In genomic region chr1:64584479-64584878, GRCh38 we compare ENCODE assay signal across 13 cellular contexts.
DNase-seq lines count a peak whose midpoint lies in the region; FAIRE-seq and TF ChIP-seq lines count a peak whose summit lies in the region.
"Had no signal": no experiment of that assay in that cellular context is flagged by ENCODE, and none has a peak within 500 bp of the region (broad histone marks: within the 10 kb centered on the region; RNA-seq: fewer than 3 reads in every experiment).

No MANE protein-coding gene starts in this region.

- H3K23me2 ChIP-seq in H1 (ENCODE audit: low read depth, low read length), result no peaks in the 10 kb centered on the region

- H2BK12ac ChIP-seq in H1 (ENCODE audit: low read depth, low read length), result no peak overlapping the region

- no peak for TF ChIP-seq POLR2A in H1 (IDR thresholded peaks at IDR 0.05; ENCODE audit: control extremely low read depth in 1 of 2, low read depth in 2 of 2, low read length in 2 of 2)

- H3K4me3 ChIP-seq in H1 (ENCODE audit: extremely low read depth in 1 of 4, insufficient read depth in 2 of 4, low read depth in 3 of 4, low read length in 4 of 4) (no peak overlapping the region), small intestine (ENCODE audit: low read depth in 1 of 2, low read length in 2 of 2) (no peak overlapping the region)
- H3K4me3 ChIP-seq: MG63, Peyer's patch had no signal

- H3K14ac ChIP-seq in H1 (ENCODE audit: insufficient read length), result no peak overlapping the region

- no peaks in the 10 kb centered on the region for H4K20me1 ChIP-seq in H1 (replicated peaks in 1 of 2; ENCODE audit: control insufficient read depth in 1 of 2, insufficient read depth in 2 of 2, low read length in 2 of 2)

- no peaks in the 10 kb centered on the region for H3K79me1 ChIP-seq in H1 (ENCODE audit: low read depth, low read length)

- H3K36me3 ChIP-seq in H1 (ENCODE audit: control insufficient read depth in 2 of 4, insufficient read depth in 4 of 4, low read length in 3 of 4) (peaks cover 0 to 4% (median 0%) of the 10 kb centered on the region in 4 experiments; a peak in 1 of 8 replicates), small intestine (ENCODE audit: control insufficient read depth in 2 of 2, insufficient read depth in 2 of 2, low read length in 2 of 2) (no peaks in the 10 kb centered on the region)
- H3K36me3 ChIP-seq: MG63, Peyer's patch had no signal

- TF ChIP-seq EP300 in H1 (IDR thresholded peaks at IDR 0.05; ENCODE audit: borderline replicate concordance in 1 of 2, low read depth in 2 of 2, low read length in 2 of 2), result no peak

- H3K56ac ChIP-seq in H1 (replicated peaks; ENCODE audit: insufficient read length, low read depth, low read length), result no peak overlapping the region

- H3K4ac ChIP-seq in H1 (replicated peaks; ENCODE audit: insufficient read length, low read depth, low read length), result no peak overlapping the region

- H2AFZ ChIP-seq in H1 (ENCODE audit: low read length), result no peak overlapping the region

- H2BK120ac ChIP-seq in H1 (replicated peaks; ENCODE audit: low read depth, low read length), result no peak overlapping the region

- H2AK5ac ChIP-seq in H1 (ENCODE audit: low read depth, low read length), result no peak overlapping the region

- no peak overlapping the region for H3K27ac Mint-ChIP-seq in activated CD4-positive, alpha-beta T cell treated with anti-CD3 and anti-CD28 coated beads, Interleukin-2, amount 10 ng/mL, durations not matched to agents 7 days and 5 days
- H3K27ac Mint-ChIP-seq: activated CD4-positive, alpha-beta memory T cell treated with anti-CD3 and anti-CD28 coated beads, Interleukin-2, amount 10 ng/mL, durations not matched to agents 7 days and 5 days had no signal

- H3K27me3 ChIP-seq in H1 (replicated peaks in 1 of 4; ENCODE audit: control insufficient read depth in 3 of 4, extremely low read depth in 1 of 4, insufficient read depth in 3 of 4, low read length in 3 of 4) (no peaks in the 10 kb centered on the region), small intestine (ENCODE audit: control insufficient read depth in 2 of 2, insufficient read depth in 2 of 2, low read length in 2 of 2) (no peaks in the 10 kb centered on the region)
- H3K27me3 ChIP-seq: MG63, Peyer's patch had no signal

- H3K23ac ChIP-seq in H1 (ENCODE audit: insufficient read length), result no peak overlapping the region

- FAIRE-seq in H1 (lab: Jason Lieb, UNC) (no peak), small intestine (lab: Jason Lieb, UNC) (no peak)

- H2BK5ac ChIP-seq in H1 (ENCODE audit: low read depth, low read length), result no peak overlapping the region

- no peaks in the 10 kb centered on the region for H3K9me3 Mint-ChIP-seq in activated CD4-positive, alpha-beta T cell treated with anti-CD3 and anti-CD28 coated beads, Interleukin-2, amount 10 ng/mL, durations not matched to agents 7 days and 5 days
- H3K9me3 Mint-ChIP-seq: activated CD4-positive, alpha-beta memory T cell treated with anti-CD3 and anti-CD28 coated beads, Interleukin-2, amount 10 ng/mL, durations not matched to agents 7 days and 5 days had no signal

- H3K9me3 ChIP-seq in H1 (ENCODE audit: insufficient read depth in 2 of 2, low read depth in 1 of 2, low read length in 1 of 2) (no peaks in the 10 kb centered on the region), small intestine (ENCODE audit: control insufficient read depth, low read depth) (no peaks in the 10 kb centered on the region)
- H3K9me3 ChIP-seq: MG63, Peyer's patch had no signal

- H3K4me1 ChIP-seq in H1 (replicated peaks in 1 of 4; ENCODE audit: control insufficient read depth in 3 of 4, insufficient read depth in 4 of 4, low read length in 3 of 4) (peaks cover 0 to 5% (median 0%) of the 10 kb centered on the region in 4 experiments; a peak in 1 of 7 replicates), small intestine (ENCODE audit: control insufficient read depth in 2 of 2, insufficient read depth in 1 of 2, low read depth in 1 of 2, low read length in 1 of 2) (no peaks in the 10 kb centered on the region)
- H3K4me1 ChIP-seq: Peyer's patch had no signal

- H3K4me3 Mint-ChIP-seq in activated CD4-positive, alpha-beta T cell treated with anti-CD3 and anti-CD28 coated beads, Interleukin-2, amount 10 ng/mL, durations not matched to agents 7 days and 5 days, result no peak overlapping the region
- H3K4me3 Mint-ChIP-seq: activated CD4-positive, alpha-beta memory T cell treated with anti-CD3 and anti-CD28 coated beads, Interleukin-2, amount 10 ng/mL, durations not matched to agents 7 days and 5 days had no signal

- POLR2A ChIA-PET in H1 (lab: Charles Lee; ENCODE audit: partially characterized antibody), result interaction anchor here (0.8 kb wide), 1 partner anchor 10 kb away, joined by 3 read pairs; no protein-coding TSS in a partner anchor
- POLR2A ChIA-PET in activated CD4-positive, alpha-beta T cell treated with anti-CD3 and anti-CD28 coated beads, Interleukin-2, amount 10 ng/mL, durations not matched to agents 7 days and 5 days (lab: Charles Lee), result no interaction called here

- peaks cover 0 to 53% of the 10 kb centered on the region in 2 experiments; a peak in 3 of 4 replicates for H3K79me2 ChIP-seq in H1 (ENCODE audit: control insufficient read depth in 1 of 2, insufficient read depth in 2 of 2, low read length in 2 of 2)

- DNase-seq in DMS53 (lab: John Stamatoyannopoulos, UW) (peak; percentile 58), DMS53 treated with DMSO at 0.1 percent for 48 hours (lab: John Stamatoyannopoulos, UW; ENCODE audit: unreplicated experiment) (no peak), NCI-H69 (lab: John Stamatoyannopoulos, UW) (peak; percentile 16), H1 (ENCODE audit: low read depth in 1 of 2, low spot score in 2 of 2) (no peak), small intestine (peak; percentile 31), HUDEP-2 (lab: John Stamatoyannopoulos, UW; ENCODE audit: unreplicated experiment in 76 of 76) (no peak), NOMO-1 treated with dmso at 0.1 percent for 144 hours (lab: John Stamatoyannopoulos, UW; ENCODE audit: unreplicated experiment) (no peak)
- no peak for DNase-seq in activated CD4-positive, alpha-beta T cell treated with anti-CD3 and anti-CD28 coated beads, Interleukin-2, amount 10 ng/mL, durations not matched to agents 7 days and 5 days
- DNase-seq: activated CD4-positive, alpha-beta memory T cell treated with anti-CD3 and anti-CD28 coated beads, Interleukin-2, amount 10 ng/mL, durations not matched to agents 7 days and 5 days; activated effector memory CD4-positive, alpha-beta T cell treated with anti-CD3 and anti-CD28 coated beads, Interleukin-2, amount 50 U/mL, for 16 hours; MG63; NCI-H2171; Peyer's patch had no signal

- H2BK15ac ChIP-seq in H1 (ENCODE audit: low read length), result no peak overlapping the region

- H3K27me3 Mint-ChIP-seq in activated CD4-positive, alpha-beta T cell treated with anti-CD3 and anti-CD28 coated beads, Interleukin-2, amount 10 ng/mL, durations not matched to agents 7 days and 5 days, result no peaks in the 10 kb centered on the region

- no peak overlapping the region for H3K4me2 ChIP-seq in H1 (ENCODE audit: insufficient read depth in 1 of 2, low read depth in 2 of 2, low read length in 2 of 2)

- no peaks in the 10 kb centered on the region for H3K36me3 Mint-ChIP-seq in activated CD4-positive, alpha-beta T cell treated with anti-CD3 and anti-CD28 coated beads, Interleukin-2, amount 10 ng/mL, durations not matched to agents 7 days and 5 days (ENCODE audit: low read depth)

- WGBS in H1 (ENCODE audit: extremely low coverage in 1 of 2, insufficient coverage in 1 of 2, insufficient read length in 1 of 2, insufficient replicate concordance in 2 of 2, low coverage in 1 of 2, low lambda C conversion rate in 2 of 2, missing lambda C conversion rate in 1 of 2), 2 experiments, result 93% methylated on average over 1 of the region's 1 CpG; no CpG with 5 or more reads in 1 of the 2 experiments
- 12 to 52% (median 28%) methylated on average over 1 of the region's 1 CpG for WGBS in small intestine, 3 donors

- CTCF ChIA-PET in H1 (lab: Charles Lee; ENCODE audit: partially characterized antibody), result interaction anchor here (0.8 to 3.3 kb wide), 12 partner anchors 8 to 210 kb away, joined by 3 to 23 read pairs (median 4); no protein-coding TSS in a partner anchor
- CTCF ChIA-PET in activated CD4-positive, alpha-beta T cell treated with anti-CD3 and anti-CD28 coated beads, Interleukin-2, amount 10 ng/mL, durations not matched to agents 7 days and 5 days (lab: Charles Lee), result no interaction called here

- peak in 2 of 3 experiments; percentile 22 to 51; a peak in 2 of 4 replicates for TF ChIP-seq CTCF in H1 (IDR thresholded peaks at IDR 0.05; ENCODE audit: control extremely low read depth in 1 of 3, insufficient read depth in 1 of 3, low read depth in 1 of 3, low read length in 3 of 3)

- no peak overlapping the region for H3K18ac ChIP-seq in H1 (ENCODE audit: extremely low read depth, low read length)

- no peak overlapping the region for H3K9ac ChIP-seq in H1 (replicated peaks in 1 of 4; ENCODE audit: extremely low read depth in 1 of 4, low read depth in 3 of 4, low read length in 3 of 4)

- peak; percentile 47 to 53 for TF ChIP-seq RAD21 in H1 (IDR thresholded peaks at IDR 0.05 in 1 of 2, conservative IDR thresholded peaks at IDR 0.05 in 1 of 2; ENCODE audit: low read depth in 2 of 2, low read length in 2 of 2)

- peaks cover 5% of the 10 kb centered on the region for H3K4me1 Mint-ChIP-seq in activated CD4-positive, alpha-beta T cell treated with anti-CD3 and anti-CD28 coated beads, Interleukin-2, amount 10 ng/mL, durations not matched to agents 7 days and 5 days
- H3K4me1 Mint-ChIP-seq: activated CD4-positive, alpha-beta memory T cell treated with anti-CD3 and anti-CD28 coated beads, Interleukin-2, amount 10 ng/mL, durations not matched to agents 7 days and 5 days had no signal

- no peak overlapping the region for H4K5ac ChIP-seq in H1 (ENCODE audit: insufficient read length, low read depth, low read length)

- H4K8ac ChIP-seq in H1 (ENCODE audit: extremely low read depth, insufficient read depth, low read length), result no peak overlapping the region

- H2BK20ac ChIP-seq in H1 (ENCODE audit: low read length), result no peak overlapping the region

- no peak overlapping the region for H3K27ac ChIP-seq in H1 (ENCODE audit: low read depth, low read length)
- H3K27ac ChIP-seq in small intestine (ENCODE audit: low read depth in 1 of 2, low read length in 1 of 2), result no peak overlapping the region
- H3K27ac ChIP-seq: Peyer's patch had no signal

- H4K91ac ChIP-seq in H1 (replicated peaks; ENCODE audit: insufficient read length, low read length), result no peak overlapping the region

TF ChIP-seq in H1, 55 proteins besides CTCF, POLR2A, EP300 and RAD21 (continues in another document):
- TF ChIP-seq CEBPB (IDR thresholded peaks at IDR 0.05; ENCODE audit: low read depth, low read length) (no peak), CHD2 (IDR thresholded peaks at IDR 0.05; ENCODE audit: low read length) (no peak), JUN (IDR thresholded peaks at IDR 0.05; ENCODE audit: low read depth, low read length) (no peak), RXRA (IDR thresholded peaks at IDR 0.05; ENCODE audit: insufficient read depth, low read depth, low read length) (no peak), YY1 (IDR thresholded peaks at IDR 0.05; ENCODE audit: low read depth, low read length) (no peak), POLR2AphosphoS5 (IDR thresholded peaks at IDR 0.05; ENCODE audit: low read depth, low read length) (no peak), GABPA (IDR thresholded peaks at IDR 0.05; ENCODE audit: borderline replicate concordance, insufficient read depth, low read length) (no peak), BRCA1 (IDR thresholded peaks at IDR 0.05; ENCODE audit: low read depth, low read length) (no peak)

Comparison
In these comparisons a context has a peak if more than half of its experiments do, and no peak if none do; other contexts are left out.
1. DNase-seq: peak in DMS53 (single experiment), NCI-H69 (single experiment) and small intestine (single experiment); none in DMS53 treated with DMSO at 0.1 percent for 48 hours (single experiment), H1 (0 of 2), activated CD4-positive, alpha-beta T cell treated with anti-CD3 and anti-CD28 coated beads, Interleukin-2, amount 10 ng/mL, durations not matched to agents 7 days and 5 days (single experiment), HUDEP-2 (0 of 76) and NOMO-1 treated with dmso at 0.1 percent for 144 hours (single experiment).